1 cellular context compared by ENCODE assay signal in genomic region chr11:64888406-64888757, GRCh38.
TF ChIP-seq lines count a peak whose summit lies in the region.

No MANE protein-coding gene starts in this region.

TF ChIP-seq in HCT116, 20 proteins besides CTCF, POLR2A, EP300 and RAD21 (continued from another document):
- TF ChIP-seq REST (IDR thresholded peaks at IDR 0.05; ENCODE audit: low read depth) (no peak), EZH2phosphoT487 (IDR thresholded peaks at IDR 0.05; ENCODE audit: borderline replicate concordance) (no peak)
